Comparison of ENCODE assay signal across 15 cellular contexts in the genomic region with DNA sequence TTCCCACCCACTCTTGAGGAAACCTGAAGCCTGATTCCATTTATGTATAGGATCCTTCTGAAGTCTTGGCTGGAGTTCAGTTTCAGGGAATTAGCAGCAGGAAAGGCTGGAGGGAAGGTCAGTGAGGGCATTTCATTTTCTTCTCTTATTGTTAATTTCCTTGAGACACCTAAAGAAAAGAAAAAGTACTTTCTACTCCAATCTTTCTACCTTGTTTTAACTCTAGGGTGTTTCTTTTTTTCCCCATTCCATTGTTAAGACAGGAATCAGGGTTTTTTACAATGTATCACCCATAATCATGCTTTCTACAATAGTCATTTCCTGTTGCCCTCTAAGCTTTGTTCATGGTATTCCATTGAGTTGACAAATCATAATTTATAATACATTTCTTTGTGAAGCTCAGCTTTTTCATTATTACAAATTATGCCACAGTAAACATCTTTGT. TPM values are rescaled to one million over a fixed set of nuclear protein-coding genes. Genes with fewer than 3 reads are reported as not detected.
A peak's percentile ranks its signal among the peaks of the same experiment; 100 is the strongest.
DNase-seq lines count a peak whose midpoint lies in the region; ATAC-seq lines count a peak whose summit lies in the region.
"Had no signal": no experiment of that assay in that cellular context is flagged by ENCODE, and none has a peak within 500 bp of the region (broad histone marks: within the 10 kb centered on the region; RNA-seq: fewer than 3 reads in every experiment).

No MANE protein-coding gene starts in this region.

- no peak for ATAC-seq in stimulated activated naive B cell treated with anti-CD40 and anti-IgM and Interleukin-4, amounts not matched to agents 10 μg/mL and 1 μg/mL and 100 μg/mL, for 72 hours (replicated peaks)
- ATAC-seq: gastrocnemius medialis, left colon had no signal

- H3K4me1 Mint-ChIP-seq in activated T-cell treated with anti-CD3 and anti-CD28 coated beads, Interleukin-2, amount 50 U/mL, for 24 hours (ENCODE audit: low read depth): no peaks in the 10 kb centered on the region
- no peaks in the 10 kb centered on the region for H3K4me1 Mint-ChIP-seq in stimulated activated naive B cell treated with anti-CD40 and anti-IgM and Interleukin-4, amounts not matched to agents 10 μg/mL and 1 μg/mL and 100 μg/mL, for 72 hours
- H3K4me1 Mint-ChIP-seq: neural crest cell had no signal

- H3K36me3 Mint-ChIP-seq in activated T-cell treated with anti-CD3 and anti-CD28 coated beads, Interleukin-2, amount 50 U/mL, for 24 hours (ENCODE audit: low read depth): peaks cover 22% of the 10 kb centered on the region
- peaks cover 38 to 52% of the 10 kb centered on the region in 2 donors for H3K36me3 Mint-ChIP-seq in stimulated activated naive B cell treated with anti-CD40 and anti-IgM and Interleukin-4, amounts not matched to agents 10 μg/mL and 1 μg/mL and 100 μg/mL, for 72 hours

- H3K4me3 Mint-ChIP-seq in activated T-cell treated with anti-CD3 and anti-CD28 coated beads, Interleukin-2, amount 50 U/mL, for 24 hours: no peak overlapping the region
- H3K4me3 Mint-ChIP-seq in stimulated activated naive B cell treated with anti-CD40 and anti-IgM and Interleukin-4, amounts not matched to agents 10 μg/mL and 1 μg/mL and 100 μg/mL, for 72 hours: no peak overlapping the region
- H3K4me3 Mint-ChIP-seq: neural crest cell had no signal

- H3K27me3 Mint-ChIP-seq in activated T-cell treated with anti-CD3 and anti-CD28 coated beads, Interleukin-2, amount 50 U/mL, for 24 hours: no peaks in the 10 kb centered on the region
- no peaks in the 10 kb centered on the region for H3K27me3 Mint-ChIP-seq in stimulated activated naive B cell treated with anti-CD40 and anti-IgM and Interleukin-4, amounts not matched to agents 10 μg/mL and 1 μg/mL and 100 μg/mL, for 72 hours

- DNase-seq in AG08396 (ENCODE audit: low spot score): peak; percentile 33
- peak; percentile 82 for DNase-seq in M059J (ENCODE audit: low read depth)
- peak; percentile 26 for DNase-seq in dedifferentiated amniotic fluid mesenchymal stem cell (ENCODE audit: extremely low spot score)
- DNase-seq in lung microvascular endothelial cell (ENCODE audit: low read depth in 2 of 2): peak; percentile 83 to 90
- DNase-seq in T-helper 9 cell: no peak
- no peak for DNase-seq in activated T-cell treated with anti-CD3 and anti-CD28 coated beads, Interleukin-2, amount 50 U/mL, for 24 hours
- no peak for DNase-seq in stimulated activated naive B cell treated with anti-CD40 and anti-IgM and Interleukin-4, amounts not matched to agents 10 μg/mL and 1 μg/mL and 100 μg/mL, for 72 hours
- no peak for DNase-seq in stimulated activated CD4-positive, alpha-beta T cell treated with anti-CD3 and anti-CD28 coated beads, Interleukin-12 subunit alpha, Interleukin-12 subunit beta, amount 100 ng/mL, for 4 hours
- DNase-seq: activated CD4-positive, alpha-beta T cell treated with anti-CD3 and anti-CD28 coated beads, Interleukin-2, amount 50 U/mL, for 1 hour; activated effector memory CD4-positive, alpha-beta T cell treated with Interleukin-2 at 50 U/mL for 16 hours; central memory CD4-positive, alpha-beta T cell; gastrocnemius medialis; GDM1; left colon had no signal

- H3K27ac Mint-ChIP-seq in activated T-cell treated with anti-CD3 and anti-CD28 coated beads, Interleukin-2, amount 50 U/mL, for 24 hours: no peak overlapping the region
- H3K27ac Mint-ChIP-seq in stimulated activated naive B cell treated with anti-CD40 and anti-IgM and Interleukin-4, amounts not matched to agents 10 μg/mL and 1 μg/mL and 100 μg/mL, for 72 hours: no peak overlapping the region

- peaks cover 12% of the 10 kb centered on the region for H3K9me3 Mint-ChIP-seq in activated T-cell treated with anti-CD3 and anti-CD28 coated beads, Interleukin-2, amount 50 U/mL, for 24 hours
- H3K9me3 Mint-ChIP-seq in stimulated activated naive B cell treated with anti-CD40 and anti-IgM and Interleukin-4, amounts not matched to agents 10 μg/mL and 1 μg/mL and 100 μg/mL, for 72 hours: peaks cover 4 to 9% of the 10 kb centered on the region in 2 donors

RNA-seq across cellular contexts. Expression of gene SNRPE, which starts 27.4 kb away (rescaled TPM):
- 166 and 272 TPM in 2 replicates for total RNA-seq in M059J (2014; rRNA removed; shearing (Covaris generic))
- total RNA-seq in lung microvascular endothelial cell: 45.2 and 63.2 TPM in 2 replicates

Comparison
In these comparisons a context has a peak if more than half of its experiments do, and no peak if none do; other contexts are left out.
1. DNase-seq: peak in AG08396 (single experiment), M059J (single experiment), dedifferentiated amniotic fluid mesenchymal stem cell (single experiment) and lung microvascular endothelial cell (2 of 2); none in T-helper 9 cell (single experiment), activated T-cell treated with anti-CD3 and anti-CD28 coated beads, Interleukin-2, amount 50 U/mL, for 24 hours (single experiment), stimulated activated naive B cell treated with anti-CD40 and anti-IgM and Interleukin-4, amounts not matched to agents 10 μg/mL and 1 μg/mL and 100 μg/mL, for 72 hours (single experiment) and stimulated activated CD4-positive, alpha-beta T cell treated with anti-CD3 and anti-CD28 coated beads, Interleukin-12 subunit alpha, Interleukin-12 subunit beta, amount 100 ng/mL, for 4 hours (single experiment).